Comparison of ENCODE assay signal across 23 cellular contexts in the genomic region with DNA sequence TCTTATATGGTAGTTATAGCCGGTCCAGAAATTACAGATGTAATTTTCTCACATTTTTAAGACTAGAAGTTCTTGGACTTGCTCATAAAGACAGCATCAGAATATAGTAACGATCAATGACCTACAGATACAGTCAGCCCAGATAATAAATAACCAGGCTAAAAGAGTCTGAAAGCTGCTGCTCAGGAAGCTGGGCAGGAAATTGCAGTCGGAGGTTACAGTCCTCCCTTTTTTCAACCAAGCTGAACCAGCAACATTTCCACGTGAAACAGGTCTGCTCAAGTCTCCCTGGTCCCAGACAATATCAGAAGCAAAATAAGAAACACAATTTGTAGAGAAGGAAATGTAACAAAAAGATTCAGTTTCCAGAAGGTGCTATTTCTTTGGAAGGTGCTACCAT.
"Had no signal": no experiment of that assay in that cellular context is flagged by ENCODE, and none has a peak within 500 bp of the region (broad histone marks: within the 10 kb centered on the region; RNA-seq: fewer than 3 reads in every experiment).

No MANE protein-coding gene starts in this region.

- DNase-seq: activated B cell treated with CpG ODN at 0.5 μM for 24 hours; activated CD4-positive, alpha-beta T cell treated with anti-CD3 and anti-CD28 coated beads, Interleukin-2, amount 50 U/mL, for 1 hour; activated CD8-positive, alpha-beta T cell treated with anti-CD3 and anti-CD28 coated beads for 36 hours; activated gamma-delta T cell treated with Interleukin-2 at 50 U/mL for 16 hours; activated naive CD8-positive, alpha-beta T cell treated with anti-CD3 and anti-CD28 coated beads, Interleukin-2, amount 50 U/mL, for 24 hours; activated T-cell treated with anti-CD3 and anti-CD28 coated beads, Interleukin-2, amount 50 U/mL, for 4 hours; caudate nucleus; foreskin fibroblast; kidney glomerular epithelial cell; left lung; lower lobe of right lung; mesendoderm; natural killer cell; stimulated activated CD4-positive, alpha-beta T cell treated with anti-CD3 and anti-CD28 coated beads, Interleukin-15, amount 100 ng/mL, for 24 hours; stimulated activated CD4-positive, alpha-beta T cell treated with anti-CD3 and anti-CD28 coated beads, Interleukin-2, amount 100 ng/mL, for 24 hours; stimulated activated naive B cell treated with anti-CD40 and anti-IgM and Interleukin-4, amounts not matched to agents 10 μg/mL and 1 μg/mL and 100 μg/mL, for 72 hours; stomach; T-helper 2 cell; thyroid gland; upper lobe of left lung had no signal

- H3K4me1 ChIP-seq: left lung, lower lobe of right lung, stomach, thyroid gland, upper lobe of left lung, vagina had no signal

- H3K27ac ChIP-seq: left lung, lower lobe of right lung, stomach, thyroid gland, upper lobe of left lung, vagina had no signal

- H3K36me3 ChIP-seq: left lung, lower lobe of right lung, stomach, thyroid gland, upper lobe of left lung, vagina had no signal

- H3K9me3 ChIP-seq: left lung, lower lobe of right lung, stomach, thyroid gland, upper lobe of left lung, vagina had no signal

- H3K4me3 ChIP-seq: left lung, lower lobe of right lung, stomach, thyroid gland, upper lobe of left lung, vagina had no signal

- H3K27me3 ChIP-seq: left lung, stomach, thyroid gland, upper lobe of left lung, vagina had no signal

- ATAC-seq: activated CD8-positive, alpha-beta T cell treated with anti-CD3 and anti-CD28 coated beads for 36 hours; activated naive CD8-positive, alpha-beta T cell treated with anti-CD3 and anti-CD28 coated beads, Interleukin-2, amount 50 U/mL, for 24 hours; activated T-cell treated with anti-CD3 and anti-CD28 coated beads, Interleukin-2, amount 50 U/mL, for 4 hours; activated T-helper 17 cell treated with anti-CD3 and anti-CD28 coated beads, Interleukin-2, amount 50 U/mL, for 72 hours; esophagus mucosa; left lung; lower lobe of right lung; natural killer cell; stimulated activated naive B cell treated with anti-CD40 and anti-IgM and Interleukin-4, amounts not matched to agents 10 μg/mL and 1 μg/mL and 100 μg/mL, for 72 hours had no signal
